8 cellular contexts compared by ENCODE assay signal in genomic region chr12:49322708-49323523, GRCh38. TPM values are rescaled to one million over a fixed set of nuclear protein-coding genes. Genes with fewer than 3 reads are reported as not detected.
DNase-seq lines count a peak whose midpoint lies in the region; ATAC-seq and FAIRE-seq lines count a peak whose summit lies in the region.

A gene with protein sequence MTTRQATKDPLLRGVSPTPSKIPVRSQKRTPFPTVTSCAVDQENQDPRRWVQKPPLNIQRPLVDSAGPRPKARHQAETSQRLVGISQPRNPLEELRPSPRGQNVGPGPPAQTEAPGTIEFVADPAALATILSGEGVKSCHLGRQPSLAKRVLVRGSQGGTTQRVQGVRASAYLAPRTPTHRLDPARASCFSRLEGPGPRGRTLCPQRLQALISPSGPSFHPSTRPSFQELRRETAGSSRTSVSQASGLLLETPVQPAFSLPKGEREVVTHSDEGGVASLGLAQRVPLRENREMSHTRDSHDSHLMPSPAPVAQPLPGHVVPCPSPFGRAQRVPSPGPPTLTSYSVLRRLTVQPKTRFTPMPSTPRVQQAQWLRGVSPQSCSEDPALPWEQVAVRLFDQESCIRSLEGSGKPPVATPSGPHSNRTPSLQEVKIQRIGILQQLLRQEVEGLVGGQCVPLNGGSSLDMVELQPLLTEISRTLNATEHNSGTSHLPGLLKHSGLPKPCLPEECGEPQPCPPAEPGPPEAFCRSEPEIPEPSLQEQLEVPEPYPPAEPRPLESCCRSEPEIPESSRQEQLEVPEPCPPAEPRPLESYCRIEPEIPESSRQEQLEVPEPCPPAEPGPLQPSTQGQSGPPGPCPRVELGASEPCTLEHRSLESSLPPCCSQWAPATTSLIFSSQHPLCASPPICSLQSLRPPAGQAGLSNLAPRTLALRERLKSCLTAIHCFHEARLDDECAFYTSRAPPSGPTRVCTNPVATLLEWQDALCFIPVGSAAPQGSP (plus strand): TSS chr12:49323255. CDS start chr12:49323609, 354 bp downstream.

- peak; percentile 83 for DNase-seq in NCI-H524 treated with DMSO at 0.1 percent for 48 hours (lab: John Stamatoyannopoulos, UW)
- peak; percentile 99 for DNase-seq in activated CD4-positive, alpha-beta T cell treated with anti-CD3 and anti-CD28 coated beads for 36 hours
- DNase-seq in kidney tubule cell (ENCODE audit: low spot score): peak; percentile 98
- DNase-seq in stimulated activated CD4-positive, alpha-beta T cell treated with anti-CD3 and anti-CD28 coated beads, Interleukin-1b, Interleukin-23, amount 100 ng/mL, for 24 hours (ENCODE audit: low read depth in 4 of 4, low spot score in 1 of 4): peak; percentile 89 to 95 (median 92)

- POLR2A ChIA-PET in activated CD4-positive, alpha-beta T cell treated with anti-CD3 and anti-CD28 coated beads for 36 hours (lab: Charles Lee): interaction anchor here (0.5 to 2.4 kb wide), 18 partner anchors 9 to 641 kb away, joined by 3 to 11 read pairs (median 4); partner anchors contain the start of genes KANSL2, LMBR1L, PRPH and RHEBL1

- no peaks in the 10 kb centered on the region for H3K27me3 ChIP-seq in BLaER1

- no peaks in the 10 kb centered on the region for H4K20me1 ChIP-seq in BLaER1

- H3K4me3 ChIP-seq in BLaER1: peak within 1 kb of the TSS; percentile 84

- intact Hi-C loops in activated CD4-positive, alpha-beta T cell treated with anti-CD3 and anti-CD28 coated beads for 36 hours (cut with DNase I, micrococcal nuclease): loop anchor here (1.0 to 5.0 kb wide), 17 partner anchors 19 to 702 kb away; partner anchors contain the start of genes TUBA1B (in 2 of the 2), TUBA1C (in 2 of the 2), ARF3 (in 1 of the 2) and BCDIN3D (in 1 of the 2)

- H3K9ac ChIP-seq in BLaER1: peak within 1 kb of the TSS; percentile 92

- no peaks in the 10 kb centered on the region for H3K9me3 ChIP-seq in BLaER1

- H3K27ac Mint-ChIP-seq in activated CD4-positive, alpha-beta T cell treated with anti-CD3 and anti-CD28 coated beads for 36 hours: peak within 1 kb of the TSS; percentile 95

- CTCF ChIA-PET in activated CD4-positive, alpha-beta T cell treated with anti-CD3 and anti-CD28 coated beads for 36 hours (lab: Charles Lee): interaction anchor here (0.6 to 4.2 kb wide), 30 partner anchors 9 to 1761 kb away, joined by 3 to 27 read pairs (median 4); partner anchors contain the start of genes C1QL4, DDN, DNAJC22 and PRPH

- peak within 1 kb of the TSS; percentile 89 for H3K27ac ChIP-seq in BLaER1

- H3K4me1 ChIP-seq in BLaER1: peaks cover 25% of the 10 kb centered on the region

- peak within 1 kb of the TSS; percentile 99 for H3K4me2 ChIP-seq in BLaER1

- H3K4me3 Mint-ChIP-seq in activated CD4-positive, alpha-beta T cell treated with anti-CD3 and anti-CD28 coated beads for 36 hours: peak within 1 kb of the TSS; percentile 95

- ATAC-seq in GM19324 (IDR thresholded peaks at IDR 0.05; ENCODE audit: low FRiP score, unreplicated experiment) (peak; percentile 98), HG03460 (IDR thresholded peaks at IDR 0.05; ENCODE audit: unreplicated experiment) (peak; percentile 98)
- peak; percentile 96 for ATAC-seq in activated CD4-positive, alpha-beta T cell treated with anti-CD3 and anti-CD28 coated beads for 36 hours

- H3K9me3 Mint-ChIP-seq in activated CD4-positive, alpha-beta T cell treated with anti-CD3 and anti-CD28 coated beads for 36 hours (ENCODE audit: low read depth): no peaks in the 10 kb centered on the region

- H3K36me3 ChIP-seq in BLaER1: peaks cover 35% of the 10 kb centered on the region

- peaks cover 10% of the 10 kb centered on the region for H3K4me1 Mint-ChIP-seq in activated CD4-positive, alpha-beta T cell treated with anti-CD3 and anti-CD28 coated beads for 36 hours

- no peaks in the 10 kb centered on the region for H3K27me3 Mint-ChIP-seq in activated CD4-positive, alpha-beta T cell treated with anti-CD3 and anti-CD28 coated beads for 36 hours

- H3K36me3 Mint-ChIP-seq in activated CD4-positive, alpha-beta T cell treated with anti-CD3 and anti-CD28 coated beads for 36 hours (ENCODE audit: low read depth): peaks cover 15% of the 10 kb centered on the region

- peak; percentile 83 for FAIRE-seq in colon (lab: Jason Lieb, UNC)

RNA-seq across cellular contexts. Expression of the gene that starts here (rescaled TPM):
- total RNA-seq in activated CD4-positive, alpha-beta T cell treated with anti-CD3 and anti-CD28 coated beads for 36 hours: 10 to 100 TPM; 64.5 to 84.3 TPM

Comparison
In these comparisons a context has a peak if more than half of its experiments do, and no peak if none do; other contexts are left out.
1. Peak in every context shown above with its lines: DNase-seq, ATAC-seq, H3K4me3 ChIP-seq and H3K27ac ChIP-seq.